ENCODE assay signal across 30 cellular contexts in genomic region chr2:99787762-99788382, GRCh38.
"Had no signal": no experiment of that assay in that cellular context is flagged by ENCODE, and none has a peak within 500 bp of the region (broad histone marks: within the 10 kb centered on the region; RNA-seq: fewer than 3 reads in every experiment).

No MANE protein-coding gene starts in this region.

- H2AFZ ChIP-seq: PC-9 had no signal

- H3K27me3 ChIP-seq: body of pancreas, breast epithelium had no signal

- ATAC-seq: activated CD8-positive, alpha-beta memory T cell treated with anti-CD3 and anti-CD28 coated beads, Interleukin-2, amount 10 ng/mL, durations not matched to agents 7 days and 5 days; body of pancreas; Right ventricle myocardium inferior had no signal

- H3K9me3 ChIP-seq: body of pancreas, breast epithelium had no signal

- H3K27ac Mint-ChIP-seq: activated CD4-positive, alpha-beta memory T cell treated with anti-CD3 and anti-CD28 coated beads, Interleukin-2, amount 10 ng/mL, durations not matched to agents 7 days and 5 days; activated CD8-positive, alpha-beta memory T cell treated with anti-CD3 and anti-CD28 coated beads, Interleukin-2, amount 10 ng/mL, durations not matched to agents 7 days and 5 days; activated naive CD8-positive, alpha-beta T cell treated with anti-CD3 and anti-CD28 coated beads, Interleukin-2, amount 10 ng/mL, durations not matched to agents 7 days and 5 days had no signal

- H3K4me3 ChIP-seq: body of pancreas, breast epithelium, PC-9 had no signal

- DNase-seq: activated CD4-positive, alpha-beta memory T cell treated with anti-CD3 and anti-CD28 coated beads, Interleukin-2, amount 10 ng/mL, durations not matched to agents 7 days and 5 days; activated CD4-positive, alpha-beta T cell treated with anti-CD3 and anti-CD28 coated beads for 1 hour; activated CD4-positive, alpha-beta T cell treated with anti-CD3 and anti-CD28 coated beads for 48 hours; activated CD4-positive, CD25-positive, alpha-beta regulatory T cell; activated CD8-positive, alpha-beta memory T cell treated with anti-CD3 and anti-CD28 coated beads for 24 hours; activated CD8-positive, alpha-beta memory T cell treated with anti-CD3 and anti-CD28 coated beads, Interleukin-2, amount 10 ng/mL, durations not matched to agents 7 days and 5 days; activated CD8-positive, alpha-beta memory T cell treated with anti-CD3 and anti-CD28 coated beads, Interleukin-2, amount 50 U/mL, for 48 hours; activated effector memory CD4-positive, alpha-beta T cell treated with Interleukin-2 at 50 U/mL for 16 hours; activated naive CD4-positive, alpha-beta T cell; activated naive CD4-positive, alpha-beta T cell treated with anti-CD3 and anti-CD28 coated beads, Interleukin-2, amount 50 U/mL, for 16 hours; activated naive CD8-positive, alpha-beta T cell treated with anti-CD3 and anti-CD28 coated beads, Interleukin-2, amount 10 ng/mL, durations not matched to agents 7 days and 5 days; activated T-cell treated with anti-CD3 and anti-CD28 coated beads, Interleukin-2, amount 50 U/mL, for 48 hours; body of pancreas; NCI-H1048; NCI-H1105 treated with DMSO at 0.1 percent for 48 hours; NCI-H1436; NCI-H1694; NCI-H1930; NCI-H2081 treated with DMSO at 0.1 percent for 48 hours; NCI-H226; NCI-H524 treated with DMSO at 0.1 percent for 48 hours; PC-9; SW 1271; T1000; WERI-Rb-1 had no signal

- H3K27me3 Mint-ChIP-seq: activated CD4-positive, alpha-beta memory T cell treated with anti-CD3 and anti-CD28 coated beads, Interleukin-2, amount 10 ng/mL, durations not matched to agents 7 days and 5 days; activated CD8-positive, alpha-beta memory T cell treated with anti-CD3 and anti-CD28 coated beads, Interleukin-2, amount 10 ng/mL, durations not matched to agents 7 days and 5 days had no signal

- H3K36me3 ChIP-seq: breast epithelium, WERI-Rb-1 had no signal

- H3K4me1 Mint-ChIP-seq: activated CD4-positive, alpha-beta memory T cell treated with anti-CD3 and anti-CD28 coated beads, Interleukin-2, amount 10 ng/mL, durations not matched to agents 7 days and 5 days; activated CD8-positive, alpha-beta memory T cell treated with anti-CD3 and anti-CD28 coated beads, Interleukin-2, amount 10 ng/mL, durations not matched to agents 7 days and 5 days; activated naive CD8-positive, alpha-beta T cell treated with anti-CD3 and anti-CD28 coated beads, Interleukin-2, amount 10 ng/mL, durations not matched to agents 7 days and 5 days had no signal

- FAIRE-seq: astrocyte, RCC 7860 had no signal

- H3K9me3 Mint-ChIP-seq: activated CD4-positive, alpha-beta memory T cell treated with anti-CD3 and anti-CD28 coated beads, Interleukin-2, amount 10 ng/mL, durations not matched to agents 7 days and 5 days; activated naive CD8-positive, alpha-beta T cell treated with anti-CD3 and anti-CD28 coated beads, Interleukin-2, amount 10 ng/mL, durations not matched to agents 7 days and 5 days had no signal

- H3K4me2 ChIP-seq: PC-9 had no signal

- H3K27ac ChIP-seq: body of pancreas, breast epithelium, PC-9, RWPE1, WERI-Rb-1 had no signal

- H3K4me3 Mint-ChIP-seq: activated CD4-positive, alpha-beta memory T cell treated with anti-CD3 and anti-CD28 coated beads, Interleukin-2, amount 10 ng/mL, durations not matched to agents 7 days and 5 days; activated CD8-positive, alpha-beta memory T cell treated with anti-CD3 and anti-CD28 coated beads, Interleukin-2, amount 10 ng/mL, durations not matched to agents 7 days and 5 days; activated naive CD8-positive, alpha-beta T cell treated with anti-CD3 and anti-CD28 coated beads, Interleukin-2, amount 10 ng/mL, durations not matched to agents 7 days and 5 days had no signal

- H3K36me3 Mint-ChIP-seq: activated CD8-positive, alpha-beta memory T cell treated with anti-CD3 and anti-CD28 coated beads, Interleukin-2, amount 10 ng/mL, durations not matched to agents 7 days and 5 days; activated naive CD8-positive, alpha-beta T cell treated with anti-CD3 and anti-CD28 coated beads, Interleukin-2, amount 10 ng/mL, durations not matched to agents 7 days and 5 days had no signal

- H3K4me1 ChIP-seq: body of pancreas, breast epithelium had no signal
